Comparison of ENCODE assay signal across 17 cellular contexts in the genomic region with DNA sequence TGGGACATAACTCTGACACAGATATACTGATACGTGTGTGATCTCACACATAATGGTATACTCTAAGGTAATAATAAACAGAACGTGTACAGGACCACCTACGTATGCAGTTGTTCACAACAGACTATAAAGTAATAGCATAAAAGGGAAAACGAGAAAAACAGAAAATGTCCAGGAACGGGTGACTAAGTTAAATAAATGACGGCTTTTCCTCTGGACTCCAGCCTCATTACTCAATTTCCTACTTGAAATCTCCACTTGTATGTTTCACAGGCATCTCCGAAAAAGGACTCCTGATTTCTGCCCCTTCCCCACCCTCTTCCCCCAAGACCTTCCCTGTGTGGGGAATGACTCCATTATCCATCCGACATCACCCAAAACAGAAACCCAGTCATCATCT.
DNase-seq lines count a peak whose midpoint lies in the region; ATAC-seq and TF ChIP-seq lines count a peak whose summit lies in the region.
"Had no signal": no experiment of that assay in that cellular context is flagged by ENCODE, and none has a peak within 500 bp of the region (broad histone marks: within the 10 kb centered on the region; RNA-seq: fewer than 3 reads in every experiment).

No MANE protein-coding gene starts in this region.

- no peak overlapping the region for H3K27ac ChIP-seq in effector memory CD4-positive, alpha-beta T cell (ENCODE audit: insufficient read depth, low read length, poor library complexity, severe bottlenecking)

- no peak overlapping the region for H3K4me3 ChIP-seq in effector memory CD4-positive, alpha-beta T cell (ENCODE audit: insufficient read depth, low read depth, low read length, poor library complexity, severe bottlenecking)
- H3K4me3 ChIP-seq: HAP-1 had no signal

- TF ChIP-seq CTCF in activated B cell treated with CpG ODN at 0.5 μM for 24 hours (IDR thresholded peaks at IDR 0.05), result no peak

- POLR2A ChIA-PET in activated CD4-positive, alpha-beta T cell treated with anti-CD3 and anti-CD28 coated beads for 36 hours (lab: Charles Lee), result no interaction called here
- POLR2A ChIA-PET in activated B cell treated with CpG ODN at 0.5 μM for 24 hours (lab: Charles Lee), result no interaction called here

- peaks cover 77% of the 10 kb centered on the region for H3K36me3 ChIP-seq in effector memory CD4-positive, alpha-beta T cell (ENCODE audit: control insufficient read depth, insufficient read depth, low read length)
- H3K36me3 ChIP-seq: HAP-1 had no signal

- H3K9me3 ChIP-seq in effector memory CD4-positive, alpha-beta T cell (ENCODE audit: control insufficient read depth, low read length), result no peaks in the 10 kb centered on the region
- H3K9me3 ChIP-seq: HAP-1 had no signal

- H3K27ac Mint-ChIP-seq in activated CD4-positive, alpha-beta T cell treated with anti-CD3 and anti-CD28 coated beads for 36 hours, result peak overlapping the region; percentile 4
- H3K27ac Mint-ChIP-seq in activated B cell treated with CpG ODN at 0.5 μM for 24 hours, result peak overlapping the region; percentile 27
- peak overlapping the region; percentile 44 for H3K27ac Mint-ChIP-seq in stimulated activated effector memory CD8-positive, alpha-beta T cell treated with anti-CD3 and anti-CD28 coated beads, Interleukin-12 subunit alpha, Interleukin-12 subunit beta, amount 100 ng/mL, for 72 hours

- H3K27me3 ChIP-seq in effector memory CD4-positive, alpha-beta T cell (replicated peaks; ENCODE audit: control insufficient read depth, insufficient read depth, low read length, poor library complexity, severe bottlenecking), result no peaks in the 10 kb centered on the region

- no peaks in the 10 kb centered on the region for H3K9me3 Mint-ChIP-seq in activated CD4-positive, alpha-beta T cell treated with anti-CD3 and anti-CD28 coated beads for 36 hours (ENCODE audit: low read depth)
- H3K9me3 Mint-ChIP-seq in activated B cell treated with CpG ODN at 0.5 μM for 24 hours, result no peaks in the 10 kb centered on the region
- H3K9me3 Mint-ChIP-seq in stimulated activated effector memory CD8-positive, alpha-beta T cell treated with anti-CD3 and anti-CD28 coated beads, Interleukin-12 subunit alpha, Interleukin-12 subunit beta, amount 100 ng/mL, for 72 hours, result no peaks in the 10 kb centered on the region

- peaks cover 18% of the 10 kb centered on the region for H3K4me1 Mint-ChIP-seq in activated CD4-positive, alpha-beta T cell treated with anti-CD3 and anti-CD28 coated beads for 36 hours
- H3K4me1 Mint-ChIP-seq in activated B cell treated with CpG ODN at 0.5 μM for 24 hours, result peaks cover 24% of the 10 kb centered on the region
- H3K4me1 Mint-ChIP-seq in stimulated activated effector memory CD8-positive, alpha-beta T cell treated with anti-CD3 and anti-CD28 coated beads, Interleukin-12 subunit alpha, Interleukin-12 subunit beta, amount 100 ng/mL, for 72 hours, result peaks cover 36% of the 10 kb centered on the region

- H3K4me3 Mint-ChIP-seq in activated CD4-positive, alpha-beta T cell treated with anti-CD3 and anti-CD28 coated beads for 36 hours, result no peak overlapping the region
- no peak overlapping the region for H3K4me3 Mint-ChIP-seq in activated B cell treated with CpG ODN at 0.5 μM for 24 hours
- H3K4me3 Mint-ChIP-seq in stimulated activated effector memory CD8-positive, alpha-beta T cell treated with anti-CD3 and anti-CD28 coated beads, Interleukin-12 subunit alpha, Interleukin-12 subunit beta, amount 100 ng/mL, for 72 hours, result no peak overlapping the region

- ATAC-seq in activated CD4-positive, alpha-beta T cell treated with anti-CD3 and anti-CD28 coated beads for 36 hours, result no peak
- ATAC-seq in activated B cell treated with CpG ODN at 0.5 μM for 24 hours (ENCODE audit: low read depth), result no peak
- no peak for ATAC-seq in stimulated activated effector memory CD8-positive, alpha-beta T cell treated with anti-CD3 and anti-CD28 coated beads, Interleukin-12 subunit alpha, Interleukin-12 subunit beta, amount 100 ng/mL, for 72 hours
- ATAC-seq: Panc1 had no signal

- peaks cover 54% of the 10 kb centered on the region for H3K36me3 Mint-ChIP-seq in activated CD4-positive, alpha-beta T cell treated with anti-CD3 and anti-CD28 coated beads for 36 hours (ENCODE audit: low read depth)
- peaks cover 88% of the 10 kb centered on the region for H3K36me3 Mint-ChIP-seq in activated B cell treated with CpG ODN at 0.5 μM for 24 hours (ENCODE audit: low read depth)
- H3K36me3 Mint-ChIP-seq in stimulated activated effector memory CD8-positive, alpha-beta T cell treated with anti-CD3 and anti-CD28 coated beads, Interleukin-12 subunit alpha, Interleukin-12 subunit beta, amount 100 ng/mL, for 72 hours, result peaks cover 100% of the 10 kb centered on the region

- CTCF ChIA-PET in activated CD4-positive, alpha-beta T cell treated with anti-CD3 and anti-CD28 coated beads for 36 hours (lab: Charles Lee), result no interaction called here
- CTCF ChIA-PET in activated B cell treated with CpG ODN at 0.5 μM for 24 hours (lab: Charles Lee), result no interaction called here

- peaks cover 11% of the 10 kb centered on the region for H3K4me1 ChIP-seq in effector memory CD4-positive, alpha-beta T cell (ENCODE audit: control insufficient read depth, insufficient read depth, low read length, poor library complexity, severe bottlenecking)
- H3K4me1 ChIP-seq: HAP-1 had no signal

- DNase-seq in activated CD4-positive, alpha-beta T cell treated with anti-CD3 and anti-CD28 coated beads for 36 hours, result no peak
- no peak for DNase-seq in activated CD4-positive, alpha-beta T cell treated with anti-CD3 and anti-CD28 coated beads, Interleukin-2, amount 50 U/mL, for 1 hour
- DNase-seq in activated B cell treated with CpG ODN at 0.5 μM for 24 hours, result no peak
- DNase-seq in glomerular endothelial cell (ENCODE audit: extremely low read depth, low read depth, low spot score), result peak; percentile 72
- no peak for DNase-seq in stimulated activated effector memory CD8-positive, alpha-beta T cell treated with anti-CD3 and anti-CD28 coated beads, Interleukin-12 subunit alpha, Interleukin-12 subunit beta, amount 100 ng/mL, for 72 hours (ENCODE audit: low spot score in 2 of 2)
- DNase-seq in effector memory CD4-positive, alpha-beta T cell, result no peak
- no peak for DNase-seq in HK-2 (ENCODE audit: unreplicated experiment)
- no peak for DNase-seq in putamen (ENCODE audit: low spot score)
- DNase-seq: 8988T, DMS79 treated with DMSO at 0.1 percent for 48 hours, NCI-H1105 treated with DMSO at 0.1 percent for 48 hours, NCI-H1694 treated with DMSO at 0.1 percent for 48 hours, NCI-H2107, NCI-H2227 treated with DMSO at 0.1 percent for 48 hours, NCI-H524 treated with DMSO at 0.1 percent for 48 hours had no signal

- intact Hi-C loops in activated CD4-positive, alpha-beta T cell treated with anti-CD3 and anti-CD28 coated beads for 36 hours (cut with DNase I, micrococcal nuclease), result loop anchor here in 1 of 2 experiments (5.0 kb wide), 1 partner anchor 171 kb away; no protein-coding TSS in a partner anchor
- intact Hi-C loops in activated B cell treated with CpG ODN at 0.5 μM for 24 hours (cut with micrococcal nuclease), result no loop called here

- H3K27me3 Mint-ChIP-seq in activated CD4-positive, alpha-beta T cell treated with anti-CD3 and anti-CD28 coated beads for 36 hours, result no peaks in the 10 kb centered on the region
- no peaks in the 10 kb centered on the region for H3K27me3 Mint-ChIP-seq in activated B cell treated with CpG ODN at 0.5 μM for 24 hours
